8 cellular contexts compared by ENCODE assay signal in the genomic region with DNA sequence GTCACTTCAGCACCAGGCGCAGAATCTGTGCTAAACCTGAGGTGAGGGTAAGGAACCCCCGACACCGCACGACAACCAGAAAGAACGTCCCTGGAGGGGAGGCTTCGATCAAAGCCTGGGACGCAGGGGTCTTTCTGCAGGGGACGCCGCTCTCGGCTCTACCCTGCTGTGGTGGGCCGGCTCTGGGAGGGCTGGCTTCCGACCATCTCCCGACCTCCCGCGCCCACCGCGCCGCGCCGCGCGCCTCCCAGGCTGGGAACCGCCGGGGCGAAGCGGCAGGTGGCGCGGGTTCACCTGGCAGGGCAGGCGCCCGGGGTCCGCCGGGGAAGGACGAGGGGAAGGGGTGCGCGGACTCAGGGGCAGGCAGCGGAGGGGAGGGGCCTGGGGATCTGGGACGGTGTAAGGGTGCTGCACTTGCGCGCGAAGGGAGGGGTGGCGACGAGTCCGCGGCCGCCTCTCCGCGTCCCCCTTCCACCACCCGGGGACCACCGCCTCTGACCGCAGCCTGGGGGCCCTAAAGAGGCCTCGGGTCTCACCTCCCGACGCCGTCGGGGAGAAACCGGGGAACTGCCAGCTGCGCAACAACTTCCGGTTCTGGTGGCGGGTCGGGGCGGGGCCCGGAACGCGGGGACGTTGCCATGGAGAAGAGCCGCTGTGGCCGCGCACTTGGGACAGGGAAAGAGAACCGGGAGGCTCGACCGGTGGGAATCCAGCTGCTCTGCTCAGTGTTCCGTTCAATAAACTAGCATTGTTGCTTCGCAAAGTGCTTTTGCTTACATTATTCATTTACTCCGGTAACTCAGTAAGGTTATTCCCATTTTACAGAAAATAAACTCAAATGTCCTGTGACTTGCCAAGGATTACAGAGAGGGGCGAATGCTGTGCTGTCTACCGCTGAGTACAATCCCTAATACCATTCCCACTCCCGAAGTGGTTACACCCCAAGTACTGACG. TPM values are rescaled to one million over a fixed set of nuclear protein-coding genes. Genes with fewer than 3 reads are reported as not detected.
A peak's percentile ranks its signal among the peaks of the same experiment; 100 is the strongest.
DNase-seq lines count a peak whose midpoint lies in the region; ATAC-seq and TF ChIP-seq lines count a peak whose summit lies in the region.

A gene (minus strand): TSS at position 596 of the 954 bp plus-strand sequence. CDS start 3,045 bp downstream, outside the sequence.

- H3K4me3 ChIP-seq in HUES64 (ENCODE audit: low read length) (peak within 1 kb of the TSS; percentile 64), foreskin fibroblast (ENCODE audit: low read depth in 1 of 2, low read length in 2 of 2) (peak within 1 kb of the TSS; percentile 60 to 67), neural cell (ENCODE audit: low read length) (peak within 1 kb of the TSS; percentile 82)

- no peaks in the 10 kb centered on the region for H3K9me3 Mint-ChIP-seq in activated T-helper 2 cell treated with anti-CD3 and anti-CD28 coated beads, Interferon-gamma antibody, Interleukin-2, Interleukin-4, amounts not matched to agents 10 μg/mL and 5 μg/mL and 100 μg/mL, durations not matched to agents 14 hours and 24 hours and 36 hours
- H3K9me3 Mint-ChIP-seq in stimulated activated naive CD8-positive, alpha-beta T cell treated with anti-CD3 and anti-CD28 coated beads, Interleukin-15, amount 100 ng/mL, for 72 hours = peaks cover 0 to 6% of the 10 kb centered on the region in 2 donors

- H3K36me3 ChIP-seq in HUES64 (ENCODE audit: insufficient read depth, low read length) (no peaks in the 10 kb centered on the region), neural cell (ENCODE audit: insufficient read depth, low read length) (no peaks in the 10 kb centered on the region)

- no peaks in the 10 kb centered on the region for H3K36me3 Mint-ChIP-seq in activated T-helper 2 cell treated with anti-CD3 and anti-CD28 coated beads, Interferon-gamma antibody, Interleukin-2, Interleukin-4, amounts not matched to agents 10 μg/mL and 5 μg/mL and 100 μg/mL, durations not matched to agents 14 hours and 24 hours and 36 hours (ENCODE audit: low read depth)

- H3K4me3 Mint-ChIP-seq in activated T-helper 2 cell treated with anti-CD3 and anti-CD28 coated beads, Interferon-gamma antibody, Interleukin-2, Interleukin-4, amounts not matched to agents 10 μg/mL and 5 μg/mL and 100 μg/mL, durations not matched to agents 14 hours and 24 hours and 36 hours (ENCODE audit: low read depth) = peak within 1 kb of the TSS; percentile 78
- H3K4me3 Mint-ChIP-seq in stimulated activated naive CD8-positive, alpha-beta T cell treated with anti-CD3 and anti-CD28 coated beads, Interleukin-15, amount 100 ng/mL, for 72 hours = peak within 1 kb of the TSS; percentile 90 to 92

- H3K27me3 ChIP-seq in HUES64 (ENCODE audit: insufficient read depth, low read length) = peaks cover 8% of the 10 kb centered on the region; the same call in 1 of the 2 replicates
- H3K27me3 ChIP-seq in neural cell (ENCODE audit: insufficient read depth, low read depth, low read length) = peaks cover 6% of the 10 kb centered on the region

- no peaks in the 10 kb centered on the region for H4K20me1 ChIP-seq in neural cell (ENCODE audit: insufficient read depth)

- H3K27ac Mint-ChIP-seq in activated T-helper 2 cell treated with anti-CD3 and anti-CD28 coated beads, Interferon-gamma antibody, Interleukin-2, Interleukin-4, amounts not matched to agents 10 μg/mL and 5 μg/mL and 100 μg/mL, durations not matched to agents 14 hours and 24 hours and 36 hours = no peak within 1 kb of the TSS
- peak within 1 kb of the TSS; percentile 79 to 94 for H3K27ac Mint-ChIP-seq in stimulated activated naive CD8-positive, alpha-beta T cell treated with anti-CD3 and anti-CD28 coated beads, Interleukin-15, amount 100 ng/mL, for 72 hours

- 0 out of 2 replicates have a peak, but pooled peaks cover 4% of the 10 kb centered on the region for H3K4me1 ChIP-seq in HUES64 (ENCODE audit: insufficient read depth, low read length)

- DNase-seq in COR-L47 (lab: John Stamatoyannopoulos, UW) (peak; percentile 74), RPMI7951 (ENCODE audit: low read depth) (peak; percentile 62), foreskin fibroblast (peak; percentile 40 to 77)
- peak; percentile 58 for DNase-seq in activated T-helper 2 cell treated with anti-CD3 and anti-CD28 coated beads, Interferon-gamma antibody, Interleukin-2, Interleukin-4, amounts not matched to agents 10 μg/mL and 5 μg/mL and 100 μg/mL, durations not matched to agents 14 hours and 24 hours and 36 hours (ENCODE audit: low spot score)
- peak; percentile 43 to 67 for DNase-seq in stimulated activated naive CD8-positive, alpha-beta T cell treated with anti-CD3 and anti-CD28 coated beads, Interleukin-15, amount 100 ng/mL, for 72 hours

- H3K9ac ChIP-seq in HUES64 (ENCODE audit: low read depth, low read length) (peak within 1 kb of the TSS; percentile 61; the same call in 1 of the 2 replicates), neural cell (ENCODE audit: low read length) (peak within 1 kb of the TSS; percentile 65)

- no peaks in the 10 kb centered on the region for H3K9me2 ChIP-seq in neural cell (ENCODE audit: insufficient read depth, low read length)

- peak; percentile 83 for ATAC-seq in GM21390 (IDR thresholded peaks at IDR 0.05; ENCODE audit: unreplicated experiment)
- peak; percentile 76 for ATAC-seq in stimulated activated naive CD8-positive, alpha-beta T cell treated with anti-CD3 and anti-CD28 coated beads, Interleukin-15, amount 100 ng/mL, for 72 hours

- H3K79me2 ChIP-seq in neural cell (replicated peaks; ENCODE audit: insufficient read depth, low read length) = no peaks in the 10 kb centered on the region

- intact Hi-C loops in activated T-helper 2 cell treated with anti-CD3 and anti-CD28 coated beads, Interferon-gamma antibody, Interleukin-2, Interleukin-4, amounts not matched to agents 10 μg/mL and 5 μg/mL and 100 μg/mL, durations not matched to agents 14 hours and 24 hours and 36 hours (cut with micrococcal nuclease) = loop anchor here (2.0 kb wide), 1 partner anchor 32 kb away; a partner anchor contains a TSS

- 3% methylated on average over 78 of the region's 78 CpGs for WGBS in HUES64

- peaks cover 8% of the 10 kb centered on the region for H3K4me1 Mint-ChIP-seq in activated T-helper 2 cell treated with anti-CD3 and anti-CD28 coated beads, Interferon-gamma antibody, Interleukin-2, Interleukin-4, amounts not matched to agents 10 μg/mL and 5 μg/mL and 100 μg/mL, durations not matched to agents 14 hours and 24 hours and 36 hours (ENCODE audit: low read depth)
- H3K4me1 Mint-ChIP-seq in stimulated activated naive CD8-positive, alpha-beta T cell treated with anti-CD3 and anti-CD28 coated beads, Interleukin-15, amount 100 ng/mL, for 72 hours = peaks cover 13% of the 10 kb centered on the region

- H3K4me2 ChIP-seq in neural cell (ENCODE audit: low read length) = no peak within 1 kb of the TSS

- TF ChIP-seq EP300 in neural cell (conservative IDR thresholded peaks at IDR 0.05; ENCODE audit: poor library complexity, severe bottlenecking) = no peak

- H3K27ac ChIP-seq in HUES64 (ENCODE audit: low read depth, low read length) (no peak within 1 kb of the TSS), neural cell (ENCODE audit: low read length) (no peak within 1 kb of the TSS)

- peaks cover 22% of the 10 kb centered on the region for H3K27me3 Mint-ChIP-seq in activated T-helper 2 cell treated with anti-CD3 and anti-CD28 coated beads, Interferon-gamma antibody, Interleukin-2, Interleukin-4, amounts not matched to agents 10 μg/mL and 5 μg/mL and 100 μg/mL, durations not matched to agents 14 hours and 24 hours and 36 hours (ENCODE audit: low read depth)
- H3K27me3 Mint-ChIP-seq in stimulated activated naive CD8-positive, alpha-beta T cell treated with anti-CD3 and anti-CD28 coated beads, Interleukin-15, amount 100 ng/mL, for 72 hours = peaks cover 22% of the 10 kb centered on the region

- H3F3A ChIP-seq in neural cell (ENCODE audit: insufficient read depth, low read length, poor library complexity, severe bottlenecking) = no peaks in the 10 kb centered on the region

- TF ChIP-seq CTCF in foreskin fibroblast (IDR thresholded peaks at IDR 0.05; ENCODE audit: low read depth, low read length) = no peak
- peak; percentile 34 for TF ChIP-seq CTCF in neural cell (IDR thresholded peaks at IDR 0.05; ENCODE audit: poor library complexity, severe bottlenecking)

- peak within 1 kb of the TSS; percentile 51 for H2AFZ ChIP-seq in neural cell (ENCODE audit: low read depth, low read length)

- H3K9me3 ChIP-seq in HUES64 (ENCODE audit: insufficient read depth, low read depth, low read length) = 0 out of 2 replicates have a peak, but pooled peaks cover 3% of the 10 kb centered on the region
- H3K9me3 ChIP-seq in neural cell (ENCODE audit: low read length) = no peaks in the 10 kb centered on the region

- peak; percentile 23 for TF ChIP-seq RAD21 in neural cell (conservative IDR thresholded peaks at IDR 0.05)

TF ChIP-seq in neural cell, 6 proteins besides CTCF, POLR2A, EP300 and RAD21 (continues in another document):
- no peak for TF ChIP-seq TAF1 (IDR thresholded peaks at IDR 0.05; ENCODE audit: low read depth)
- TF ChIP-seq POLR2AphosphoS5 (IDR thresholded peaks at IDR 0.05) = peak; percentile 20

RNA-seq across cellular contexts. Expression of the gene that starts here (rescaled TPM):
- polyA plus RNA-seq in HUES64 (2013, experiment 1 of 2) = 1.1 TPM
- polyA plus RNA-seq in HUES64 (2013, experiment 2 of 2) = 1.3 TPM
- total RNA-seq in RPMI7951 (2014; rRNA removed; shearing (Covaris generic)) = 1.1 and 2.2 TPM in 2 replicates
- total RNA-seq in activated T-helper 2 cell treated with anti-CD3 and anti-CD28 coated beads, Interferon-gamma antibody, Interleukin-2, Interleukin-4, amounts not matched to agents 10 μg/mL and 5 μg/mL and 100 μg/mL, durations not matched to agents 14 hours and 24 hours and 36 hours = 0.25 and 0.32 TPM in 2 replicates
- 0.92 and 2.6 TPM in 2 replicates for polyA plus RNA-seq in neural cell
- 3.0 and 3.7 TPM in 2 replicates for polyA minus RNA-seq in neural cell

Comparison
In these comparisons a context has a peak if more than half of its experiments do, and no peak if none do; other contexts are left out.
1. Peak in DNase-seq in activated T-helper 2 cell treated with anti-CD3 and anti-CD28 coated beads, Interferon-gamma antibody, Interleukin-2, Interleukin-4, amounts not matched to agents 10 μg/mL and 5 μg/mL and 100 μg/mL, durations not matched to agents 14 hours and 24 hours and 36 hours; RNA of the gene not detected or under 1 TPM.